8 cellular contexts compared by ENCODE assay signal in genomic region chr6:4805553-4806307, GRCh38. TPM values are rescaled to one million over a fixed set of nuclear protein-coding genes. Genes with fewer than 3 reads are reported as not detected.
DNase-seq lines count a peak whose midpoint lies in the region; ATAC-seq and TF ChIP-seq lines count a peak whose summit lies in the region.

No MANE protein-coding gene starts in this region.

- H3K4me1 ChIP-seq in ascending aorta (peaks cover 0 to 4% of the 10 kb centered on the region in 2 donors), spleen (peaks cover 16 to 66% (median 52%) of the 10 kb centered on the region in 6 donors)

- H3K9me3 ChIP-seq in ascending aorta (no peaks in the 10 kb centered on the region), spleen (peaks cover 0 to 18% (median 0%) of the 10 kb centered on the region in 8 donors)

- TF ChIP-seq CTCF in AG04449 (IDR thresholded peaks at IDR 0.05; ENCODE audit: insufficient read depth, low read length, missing control alignments) (peak; percentile 81), ascending aorta (IDR thresholded peaks at IDR 0.05) (peak; percentile 20 to 57 (median 39)), spleen (IDR thresholded peaks at IDR 0.05 in 8 of 11, conservative IDR thresholded peaks at IDR 0.05 in 3 of 11) (peak in 10 of 11 experiments; percentile 5 to 64 (median 35))

- H3K27ac ChIP-seq in ascending aorta (no peak overlapping the region), spleen (no peak overlapping the region)

- WGBS in spleen, 5 donors: 76 to 81% (median 79%) methylated on average over 18 of the region's 18 CpGs

- H3K27me3 ChIP-seq in ascending aorta (no peaks in the 10 kb centered on the region), spleen (replicated peaks in 1 of 7) (no peaks in the 10 kb centered on the region)

- no peak for TF ChIP-seq POLR2A in spleen (IDR thresholded peaks at IDR 0.05)

- POLR2A ChIA-PET in AG04449 (lab: Yijun Ruan, JAX): interaction anchor here (0.6 kb wide), 1 partner anchor 289 kb away, joined by 4 read pairs; no protein-coding TSS in a partner anchor

- H3K4me3 ChIP-seq in AG04449 (ENCODE audit: low read depth, low read length): no peak overlapping the region
- no peak overlapping the region for H3K4me3 ChIP-seq in ascending aorta
- no peak overlapping the region for H3K4me3 ChIP-seq in spleen

- no peak for DNase-seq in AG04449 (ENCODE audit: low read depth, low spot score)
- DNase-seq in ELF-1 (ENCODE audit: low read depth, low spot score): peak; percentile 75
- DNase-seq in NCI-H2171 (lab: John Stamatoyannopoulos, UW): peak; percentile 2
- no peak for DNase-seq in ascending aorta (ENCODE audit: low spot score in 2 of 2)
- peak; percentile 23 for DNase-seq in iPS DF 19.7 (ENCODE audit: low read depth, low spot score)
- DNase-seq in spleen: no peak
- DNase-seq in central memory CD4-positive, alpha-beta T cell: no peak

- CTCF ChIA-PET in AG04449 (lab: Yijun Ruan, JAX): interaction anchor here (0.8 to 1.9 kb wide), 3 partner anchors 9 to 25 kb away, joined by 3 to 5 read pairs (median 3); no protein-coding TSS in a partner anchor

- no peak for ATAC-seq in HG03520 (IDR thresholded peaks at IDR 0.05; ENCODE audit: unreplicated experiment)

- H3K36me3 ChIP-seq in ascending aorta (no peaks in the 10 kb centered on the region), spleen (no peaks in the 10 kb centered on the region)

- intact Hi-C loops in ascending aorta (cut with DNase I) (no loop called here), spleen (cut with DNase I; ENCODE audit: low total_unique reads) (no loop called here)

RNA-seq across cellular contexts. Expression of gene CDYL, which starts 29.5 kb away (rescaled TPM):
- total RNA-seq in ascending aorta (73.7 TPM), spleen (10 to 100 TPM; 33.5 to 48.4 (median 40.7) TPM)
- 1 to 10 TPM; 6.8 to 8.6 (median 7.8) TPM for polyA plus RNA-seq in spleen

Comparison
In these comparisons a context has a peak if more than half of its experiments do, and no peak if none do; other contexts are left out.
1. DNase-seq: peak in ELF-1 (single experiment), NCI-H2171 (single experiment) and iPS DF 19.7 (single experiment); none in AG04449 (single experiment), ascending aorta (0 of 2), spleen (single experiment) and central memory CD4-positive, alpha-beta T cell (single experiment).
2. Peak in every context shown above with its lines, with median percentiles within 50 percentile points of each other: CTCF ChIP-seq.